Comparison of ENCODE assay signal across 9 cellular contexts in genomic region chr16:71367243-71367976, GRCh38.
DNase-seq lines count a peak whose midpoint lies in the region; ATAC-seq and TF ChIP-seq lines count a peak whose summit lies in the region.
"Had no signal": no experiment of that assay in that cellular context is flagged by ENCODE, and none has a peak within 500 bp of the region (broad histone marks: within the 10 kb centered on the region; RNA-seq: fewer than 3 reads in every experiment).

No MANE protein-coding gene starts in this region.

- ATAC-seq in HG03565 (IDR thresholded peaks at IDR 0.05; ENCODE audit: unreplicated experiment): no peak

- POLR2A ChIA-PET in GM10248 (lab: Yijun Ruan, JAX): no interaction called here

- no peak overlapping the region for H3K9ac ChIP-seq in MM.1S (ENCODE audit: low read length)

- H3K4me3 ChIP-seq in MM.1S (ENCODE audit: low read length) (no peak overlapping the region), WERI-Rb-1 (ENCODE audit: low read depth, low read length) (no peak overlapping the region)
- H3K4me3 ChIP-seq: thoracic aorta had no signal

- H3K36me3 ChIP-seq in MM.1S (replicated peaks; ENCODE audit: insufficient read depth, low read length) (no peaks in the 10 kb centered on the region), WERI-Rb-1 (no peaks in the 10 kb centered on the region)
- H3K36me3 ChIP-seq: thoracic aorta had no signal

- CTCF ChIA-PET in GM10248 (lab: Yijun Ruan, JAX): interaction anchor here (0.8 to 1.6 kb wide), 7 partner anchors 9 to 28 kb away, joined by 3 to 8 read pairs (median 3); no protein-coding TSS in a partner anchor

- DNase-seq in AG08395 (ENCODE audit: low spot score): peak; percentile 60
- DNase-seq in GM10248 (ENCODE audit: extremely low spot score): peak; percentile 62
- peak; percentile 31 for DNase-seq in MM.1S
- DNase-seq in WERI-Rb-1: peak; percentile 84
- peak; percentile 26 for DNase-seq in glomerular visceral epithelial cell (ENCODE audit: extremely low spot score)
- peak; percentile 46 for DNase-seq in stimulated activated CD4-positive, alpha-beta T cell treated with anti-CD3 and anti-CD28 coated beads, Interleukin-1b, Interleukin-23, amount 100 ng/mL, for 48 hours
- no peak for DNase-seq in NCI-H774 (lab: John Stamatoyannopoulos, UW)

- TF ChIP-seq CTCF in GM10248 (IDR thresholded peaks at IDR 0.05; ENCODE audit: control extremely low read depth, extremely low read depth, low read depth, missing control alignments) (peak; percentile 71), MM.1S (IDR thresholded peaks at IDR 0.05; ENCODE audit: low read length) (peak; percentile 69), WERI-Rb-1 (IDR thresholded peaks at IDR 0.05; ENCODE audit: low read depth, low read length) (peak; percentile 98)

- H3K9me3 ChIP-seq in MM.1S (replicated peaks; ENCODE audit: insufficient read depth, low read length) (no peaks in the 10 kb centered on the region), WERI-Rb-1 (ENCODE audit: severe bottlenecking) (no peaks in the 10 kb centered on the region)
- H3K9me3 ChIP-seq: thoracic aorta had no signal

- H3K27ac ChIP-seq in MM.1S (ENCODE audit: low read length): no peak overlapping the region
- H3K27ac ChIP-seq in WERI-Rb-1: no peak overlapping the region
- H3K27ac ChIP-seq: thoracic aorta had no signal

- H3K9me2 ChIP-seq in MM.1S (replicated peaks; ENCODE audit: insufficient read depth, low read length): no peaks in the 10 kb centered on the region

- H3F3A ChIP-seq in MM.1S (ENCODE audit: insufficient read depth, low read length): no peaks in the 10 kb centered on the region

- H3K27me3 ChIP-seq in MM.1S (replicated peaks; ENCODE audit: insufficient read depth, low read length) (peaks cover 24% of the 10 kb centered on the region), WERI-Rb-1 (ENCODE audit: insufficient read depth, low read depth, severe bottlenecking) (no peaks in the 10 kb centered on the region)

- no peaks in the 10 kb centered on the region for H4K20me1 ChIP-seq in MM.1S (ENCODE audit: insufficient read depth, low read length)

- H2AFZ ChIP-seq in MM.1S (ENCODE audit: low read length): no peak overlapping the region

- no peaks in the 10 kb centered on the region for H3K4me1 ChIP-seq in MM.1S (ENCODE audit: low read length)

- H3K4me2 ChIP-seq in MM.1S (ENCODE audit: low read depth, low read length): no peak overlapping the region

- no peaks in the 10 kb centered on the region for H3K79me2 ChIP-seq in MM.1S (ENCODE audit: low read length)
